In the genomic region with DNA sequence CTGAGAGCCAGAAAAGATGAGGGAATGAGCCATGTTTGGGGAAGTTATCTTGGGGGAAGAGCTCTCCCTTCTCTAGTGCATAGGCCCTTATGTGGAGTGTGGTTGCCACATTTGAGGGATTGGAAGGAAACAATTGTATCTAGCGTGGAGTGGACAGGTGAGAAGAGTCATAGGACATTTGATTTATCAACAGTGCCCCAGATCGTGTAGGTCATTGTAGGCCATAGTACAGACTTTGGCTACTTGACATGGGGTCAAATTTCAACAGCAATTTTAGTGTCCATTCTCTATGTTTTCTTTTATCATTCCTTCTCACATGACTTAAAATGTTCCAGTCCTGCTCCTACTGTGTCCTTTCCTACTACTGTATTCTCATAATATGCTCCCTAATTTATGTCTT, we compare ENCODE assay signal across 5 cellular contexts.
"Had no signal": no experiment of that assay in that cellular context is flagged by ENCODE, and none has a peak within 500 bp of the region (broad histone marks: within the 10 kb centered on the region; RNA-seq: fewer than 3 reads in every experiment).

No MANE protein-coding gene starts in this region.

- ATAC-seq: K562 had no signal

- H3K4me3 ChIP-seq: K562 had no signal

- H3K27ac ChIP-seq: HL-60 had no signal

- FAIRE-seq: HTR-8/SVneo, K562 had no signal

- DNase-seq: IMR-90, KBM-7 had no signal
